In the genomic region with DNA sequence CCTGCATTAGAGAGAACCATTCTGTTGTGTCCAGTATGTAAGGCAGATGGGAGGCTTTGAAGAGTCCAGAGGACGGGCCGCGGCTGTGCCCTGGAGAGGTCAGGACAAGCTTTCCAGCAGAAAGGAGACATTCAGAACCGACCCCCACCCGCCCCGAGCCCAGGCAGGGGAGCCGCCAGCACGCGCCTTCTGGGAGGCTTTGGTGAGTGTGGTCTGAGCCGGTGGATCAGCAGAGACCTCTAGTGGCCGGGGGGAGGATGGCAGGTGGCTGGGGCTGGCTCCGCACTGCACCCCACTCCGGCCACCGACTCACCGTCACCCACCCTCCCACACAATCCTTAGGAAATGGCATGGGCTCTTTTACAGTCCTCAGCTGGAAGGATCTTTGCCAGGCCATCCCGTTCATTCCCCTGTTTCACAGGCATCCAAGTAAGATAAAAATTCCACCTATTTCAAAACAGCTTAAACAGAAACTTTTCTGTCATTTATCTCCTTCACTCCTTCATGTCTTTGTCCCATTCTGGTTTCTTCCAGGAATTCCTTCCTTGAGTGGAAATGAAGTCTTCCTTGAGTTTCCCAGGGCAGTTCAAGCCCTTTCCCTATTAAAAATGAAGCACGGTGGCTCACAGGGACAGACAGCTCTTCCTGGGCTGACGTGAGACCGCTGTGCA, we compare ENCODE assay signal across 8 cellular contexts.
DNase-seq lines count a peak whose midpoint lies in the region; ATAC-seq and TF ChIP-seq lines count a peak whose summit lies in the region.

No MANE protein-coding gene starts in this region.

- H3K27me3 ChIP-seq in osteoblast (ENCODE audit: insufficient read depth, low read length) (peaks cover 49% of the 10 kb centered on the region), thyroid gland (no peaks in the 10 kb centered on the region)

- no peak overlapping the region for H2AFZ ChIP-seq in osteoblast (ENCODE audit: low read length)

- H3K9me3 ChIP-seq in osteoblast (ENCODE audit: low read depth, low read length) = no peaks in the 10 kb centered on the region
- no peaks in the 10 kb centered on the region for H3K9me3 ChIP-seq in thyroid gland

- H3K27me3 Mint-ChIP-seq in activated T-helper 2 cell treated with anti-CD3 and anti-CD28 coated beads, Interferon-gamma antibody, Interleukin-2, Interleukin-4, amounts not matched to agents 10 μg/mL and 5 μg/mL and 100 μg/mL, durations not matched to agents 14 hours and 24 hours and 36 hours (ENCODE audit: low read depth) = peaks cover 32% of the 10 kb centered on the region

- no peaks in the 10 kb centered on the region for H3K79me2 ChIP-seq in osteoblast (ENCODE audit: insufficient read depth, low read length)

- H3K9me3 Mint-ChIP-seq in activated T-helper 2 cell treated with anti-CD3 and anti-CD28 coated beads, Interferon-gamma antibody, Interleukin-2, Interleukin-4, amounts not matched to agents 10 μg/mL and 5 μg/mL and 100 μg/mL, durations not matched to agents 14 hours and 24 hours and 36 hours = no peaks in the 10 kb centered on the region

- no peak overlapping the region for H3K4me3 Mint-ChIP-seq in activated T-helper 2 cell treated with anti-CD3 and anti-CD28 coated beads, Interferon-gamma antibody, Interleukin-2, Interleukin-4, amounts not matched to agents 10 μg/mL and 5 μg/mL and 100 μg/mL, durations not matched to agents 14 hours and 24 hours and 36 hours (ENCODE audit: low read depth)

- TF ChIP-seq CTCF in AG10803 (conservative IDR thresholded peaks at IDR 0.05; ENCODE audit: low read length) = peak; percentile 90
- peak; percentile 94 for TF ChIP-seq CTCF in fibroblast of villous mesenchyme (IDR thresholded peaks at IDR 0.05; ENCODE audit: insufficient read depth, low read depth, low read length)
- TF ChIP-seq CTCF in osteoblast (IDR thresholded peaks at IDR 0.05; ENCODE audit: extremely low read depth, low read depth, low read length) = peak; percentile 84
- peak; percentile 79 to 98 (median 90) for TF ChIP-seq CTCF in thyroid gland (IDR thresholded peaks at IDR 0.05)

- WGBS in thyroid gland, 2 donors = 25 to 28% methylated on average over 12 to 19 of the region's 19 CpGs

- no peaks in the 10 kb centered on the region for H3K36me3 Mint-ChIP-seq in activated T-helper 2 cell treated with anti-CD3 and anti-CD28 coated beads, Interferon-gamma antibody, Interleukin-2, Interleukin-4, amounts not matched to agents 10 μg/mL and 5 μg/mL and 100 μg/mL, durations not matched to agents 14 hours and 24 hours and 36 hours (ENCODE audit: low read depth)

- H3K4me1 Mint-ChIP-seq in activated T-helper 2 cell treated with anti-CD3 and anti-CD28 coated beads, Interferon-gamma antibody, Interleukin-2, Interleukin-4, amounts not matched to agents 10 μg/mL and 5 μg/mL and 100 μg/mL, durations not matched to agents 14 hours and 24 hours and 36 hours (ENCODE audit: low read depth) = peaks cover 2% of the 10 kb centered on the region

- peak; percentile 31 for DNase-seq in AG10803 (ENCODE audit: low read depth)
- peak; percentile 71 for DNase-seq in GM19238 (ENCODE audit: insufficient read length, low spot score)
- peak; percentile 40 for DNase-seq in RPMI7951 (ENCODE audit: low read depth)
- peak; percentile 54 for DNase-seq in activated T-helper 2 cell treated with anti-CD3 and anti-CD28 coated beads, Interferon-gamma antibody, Interleukin-2, Interleukin-4, amounts not matched to agents 10 μg/mL and 5 μg/mL and 100 μg/mL, durations not matched to agents 14 hours and 24 hours and 36 hours (ENCODE audit: low spot score)
- DNase-seq in fibroblast of villous mesenchyme (ENCODE audit: low read depth) = peak; percentile 45
- DNase-seq in osteoblast (ENCODE audit: insufficient read length, low spot score, missing footprints) = peak; percentile 96
- DNase-seq in thyroid gland = peak; percentile 67 to 70

- intact Hi-C loops in activated T-helper 2 cell treated with anti-CD3 and anti-CD28 coated beads, Interferon-gamma antibody, Interleukin-2, Interleukin-4, amounts not matched to agents 10 μg/mL and 5 μg/mL and 100 μg/mL, durations not matched to agents 14 hours and 24 hours and 36 hours (cut with micrococcal nuclease) = loop anchor here (2.0 kb wide), 1 partner anchor 238 kb away; no protein-coding TSS in a partner anchor
- intact Hi-C loops in thyroid gland (cut with DNase I) = loop anchor here (5.0 kb wide), 1 partner anchor 53 kb away; no protein-coding TSS in a partner anchor

- H3K27ac ChIP-seq in osteoblast (ENCODE audit: low read depth, low read length) (no peak overlapping the region), thyroid gland (no peak overlapping the region)

- no peak overlapping the region for H3K27ac Mint-ChIP-seq in activated T-helper 2 cell treated with anti-CD3 and anti-CD28 coated beads, Interferon-gamma antibody, Interleukin-2, Interleukin-4, amounts not matched to agents 10 μg/mL and 5 μg/mL and 100 μg/mL, durations not matched to agents 14 hours and 24 hours and 36 hours

- H4K20me1 ChIP-seq in osteoblast (ENCODE audit: insufficient read depth, low read length) = no peaks in the 10 kb centered on the region

- no peak overlapping the region; the same call in 1 of the 2 replicates for H3K4me3 ChIP-seq in AG10803 (ENCODE audit: low read length)
- no peak overlapping the region for H3K4me3 ChIP-seq in fibroblast of villous mesenchyme (ENCODE audit: low read depth, low read length)
- H3K4me3 ChIP-seq in osteoblast (ENCODE audit: insufficient read depth, low read length) = peak overlapping the region; percentile 38
- H3K4me3 ChIP-seq in thyroid gland (replicated peaks in 1 of 3) = no peak overlapping the region

- no peak for TF ChIP-seq POLR2A in thyroid gland (IDR thresholded peaks at IDR 0.05)

- no peaks in the 10 kb centered on the region for H3K4me1 ChIP-seq in osteoblast (ENCODE audit: insufficient read depth, low read length)
- no peaks in the 10 kb centered on the region for H3K4me1 ChIP-seq in thyroid gland

- peak overlapping the region; percentile 74 for H3K4me2 ChIP-seq in osteoblast (ENCODE audit: insufficient read depth, low read length)

- ATAC-seq in HG03432 (IDR thresholded peaks at IDR 0.05; ENCODE audit: unreplicated experiment) = peak; percentile 94

- no peaks in the 10 kb centered on the region for H3K36me3 ChIP-seq in osteoblast (ENCODE audit: insufficient read depth, low read length)
- H3K36me3 ChIP-seq in thyroid gland = no peaks in the 10 kb centered on the region

Comparison
In these comparisons a context has a peak if more than half of its experiments do, and no peak if none do; other contexts are left out.
1. DNase-seq: peak in every context shown above with its lines; median percentile 96 in osteoblast; 71 in GM19238; 68 in thyroid gland; 54 in activated T-helper 2 cell treated with anti-CD3 and anti-CD28 coated beads, Interferon-gamma antibody, Interleukin-2, Interleukin-4, amounts not matched to agents 10 μg/mL and 5 μg/mL and 100 μg/mL, durations not matched to agents 14 hours and 24 hours and 36 hours; 45 in fibroblast of villous mesenchyme; 40 in RPMI7951; 31 in AG10803.